In the genomic region with DNA sequence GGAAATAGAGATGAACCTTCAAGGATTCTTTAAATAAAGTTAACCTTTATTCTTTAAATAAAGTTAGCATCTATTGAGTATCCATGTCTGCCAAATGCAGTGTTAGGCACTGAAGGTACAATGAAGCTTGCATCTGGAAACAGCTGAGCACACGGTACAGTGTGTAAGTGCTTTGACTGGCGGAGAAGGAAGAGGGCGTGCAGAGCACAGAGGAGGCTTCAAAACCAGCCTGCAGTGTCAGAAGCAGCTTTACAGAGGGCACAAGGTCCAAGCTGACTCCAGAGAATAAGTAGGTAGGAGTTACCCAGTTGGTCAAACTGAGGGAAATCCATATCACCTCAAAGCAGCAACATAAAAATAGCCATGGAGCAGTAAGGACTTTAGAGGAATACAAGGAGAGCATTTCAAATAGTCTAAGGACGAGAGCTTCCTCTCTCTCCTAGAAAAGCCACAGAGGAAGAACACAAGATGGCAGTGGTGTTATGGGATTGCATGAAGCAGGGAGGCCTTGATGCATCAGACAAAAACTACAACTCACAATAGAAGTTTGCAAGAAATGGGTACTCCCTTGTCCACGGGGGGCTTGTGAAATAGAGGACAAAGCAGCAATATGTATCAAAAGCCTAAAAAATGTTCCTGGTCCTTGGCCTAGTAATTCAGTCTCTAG, we compare ENCODE assay signal across 12 cellular contexts.
DNase-seq lines count a peak whose midpoint lies in the region; ATAC-seq and TF ChIP-seq lines count a peak whose summit lies in the region.
"Had no signal": no experiment of that assay in that cellular context is flagged by ENCODE, and none has a peak within 500 bp of the region (broad histone marks: within the 10 kb centered on the region; RNA-seq: fewer than 3 reads in every experiment).

No MANE protein-coding gene starts in this region.

- CTCF ChIA-PET in Caco-2 (lab: Charles Lee), result interaction anchor here (0.9 to 1.7 kb wide), 3 partner anchors 118 to 1109 kb away, joined by 3 to 11 read pairs (median 3); no protein-coding TSS in a partner anchor

- no peak overlapping the region for H3K4me3 Mint-ChIP-seq in Caco-2 (ENCODE audit: unreplicated experiment)
- H3K4me3 Mint-ChIP-seq in activated naive CD8-positive, alpha-beta T cell treated with anti-CD3 and anti-CD28 coated beads for 36 hours, result no peak overlapping the region
- H3K4me3 Mint-ChIP-seq: activated CD8-positive, alpha-beta T cell treated with anti-CD3 and anti-CD28 coated beads for 36 hours had no signal

- H3K27ac ChIP-seq in brain microvascular endothelial cell (no peak overlapping the region), ovary (no peak overlapping the region)

- H3K27me3 Mint-ChIP-seq in Caco-2 (ENCODE audit: insufficient read depth, unreplicated experiment), result peaks cover 2% of the 10 kb centered on the region
- H3K27me3 Mint-ChIP-seq in activated naive CD8-positive, alpha-beta T cell treated with anti-CD3 and anti-CD28 coated beads for 36 hours, result peaks cover 8% of the 10 kb centered on the region

- no peaks in the 10 kb centered on the region for H3K36me3 Mint-ChIP-seq in Caco-2 (ENCODE audit: insufficient read depth, unreplicated experiment)
- no peaks in the 10 kb centered on the region for H3K36me3 Mint-ChIP-seq in activated naive CD8-positive, alpha-beta T cell treated with anti-CD3 and anti-CD28 coated beads for 36 hours
- H3K36me3 Mint-ChIP-seq: activated naive CD4-positive, alpha-beta T cell treated with anti-CD3 and anti-CD28 coated beads, Interleukin-2, amount 50 U/mL, for 72 hours had no signal

- no peaks in the 10 kb centered on the region for H3K27me3 ChIP-seq in Caco-2 (replicated peaks; ENCODE audit: control insufficient read depth, insufficient read depth, low read length)
- no peaks in the 10 kb centered on the region for H3K27me3 ChIP-seq in brain microvascular endothelial cell (replicated peaks)
- H3K27me3 ChIP-seq in ovary, result no peaks in the 10 kb centered on the region

- H3K4me1 Mint-ChIP-seq in Caco-2 (ENCODE audit: low read depth, unreplicated experiment), result no peaks in the 10 kb centered on the region
- H3K4me1 Mint-ChIP-seq in activated naive CD8-positive, alpha-beta T cell treated with anti-CD3 and anti-CD28 coated beads for 36 hours, result no peaks in the 10 kb centered on the region

- H3K36me3 ChIP-seq in Caco-2 (ENCODE audit: control insufficient read depth, insufficient read depth, low read length) (no peaks in the 10 kb centered on the region), brain microvascular endothelial cell (replicated peaks) (no peaks in the 10 kb centered on the region), ovary (no peaks in the 10 kb centered on the region)

- no peak for TF ChIP-seq EP300 in ovary (IDR thresholded peaks at IDR 0.05)

- intact Hi-C loops in Caco-2 (cut with micrococcal nuclease; ENCODE audit: unreplicated experiment) (loop anchor here (1.0 kb wide), 1 partner anchor 137 kb away; no protein-coding TSS in a partner anchor), left colon (cut with DNase I, micrococcal nuclease) (no loop called here), ovary (cut with DNase I) (no loop called here)

- DNase-seq in Caco-2 (peak in 1 of 2 experiments; percentile 11), HT1080 (ENCODE audit: low read depth) (peak; percentile 54), brain microvascular endothelial cell (no peak), left colon (no peak), NCI-H1694 treated with DMSO at 0.1 percent for 48 hours (lab: John Stamatoyannopoulos, UW) (no peak), ovary (no peak), C1 segment of cervical spinal cord (lab: John Stamatoyannopoulos, UW) (no peak)
- no peak for DNase-seq in activated naive CD8-positive, alpha-beta T cell treated with anti-CD3 and anti-CD28 coated beads for 36 hours
- DNase-seq: activated CD8-positive, alpha-beta T cell treated with anti-CD3 and anti-CD28 coated beads for 36 hours; effector memory CD4-positive, alpha-beta T cell; NCI-H345 had no signal

- TF ChIP-seq POLR2A in ovary (IDR thresholded peaks at IDR 0.05), result no peak

- no peak overlapping the region for H3K4me3 ChIP-seq in Caco-2 (ENCODE audit: low read depth, low read length)
- no peak overlapping the region for H3K4me3 ChIP-seq in brain microvascular endothelial cell (ENCODE audit: low read depth, low read length)
- H3K4me3 ChIP-seq in ovary, result no peak overlapping the region

- H3K9me3 Mint-ChIP-seq in Caco-2 (ENCODE audit: unreplicated experiment), result peaks cover 10% of the 10 kb centered on the region
- H3K9me3 Mint-ChIP-seq in activated naive CD8-positive, alpha-beta T cell treated with anti-CD3 and anti-CD28 coated beads for 36 hours, result peaks cover 2% of the 10 kb centered on the region
- H3K9me3 Mint-ChIP-seq: activated CD8-positive, alpha-beta T cell treated with anti-CD3 and anti-CD28 coated beads for 36 hours had no signal

- in situ Hi-C loops in brain microvascular endothelial cell (cut with HindIII; ENCODE audit: low pct_ligation_motif_present, low sequenced_read_pairs), result no loop called here

- no peak overlapping the region for H3K27ac Mint-ChIP-seq in Caco-2 (ENCODE audit: unreplicated experiment)
- H3K27ac Mint-ChIP-seq in activated naive CD8-positive, alpha-beta T cell treated with anti-CD3 and anti-CD28 coated beads for 36 hours, result no peak overlapping the region
- H3K27ac Mint-ChIP-seq: activated CD8-positive, alpha-beta T cell treated with anti-CD3 and anti-CD28 coated beads for 36 hours; activated naive CD4-positive, alpha-beta T cell treated with anti-CD3 and anti-CD28 coated beads, Interleukin-2, amount 50 U/mL, for 72 hours had no signal

- 56 to 64% (median 61%) methylated on average over 5 of the region's 5 CpGs for WGBS in ovary, 3 donors

- POLR2A ChIA-PET in Caco-2 (lab: Charles Lee), result no interaction called here

- no peaks in the 10 kb centered on the region for H3K9me3 ChIP-seq in Caco-2
- no peaks in the 10 kb centered on the region for H3K9me3 ChIP-seq in ovary

- BruUV-seq in Caco-2 (replicated peaks; lab: Mats Ljungman, UMichigan), result no TSS peak

- peak; percentile 36 for ATAC-seq in left colon
- ATAC-seq: activated CD8-positive, alpha-beta T cell treated with anti-CD3 and anti-CD28 coated beads for 36 hours; activated naive CD4-positive, alpha-beta T cell treated with anti-CD3 and anti-CD28 coated beads, Interleukin-2, amount 50 U/mL, for 72 hours had no signal

- H3K4me1 ChIP-seq in Caco-2 (no peaks in the 10 kb centered on the region), ovary (ENCODE audit: insufficient read depth) (no peaks in the 10 kb centered on the region)

- peak; percentile 8 to 30 for TF ChIP-seq CTCF in Caco-2 (IDR thresholded peaks at IDR 0.05; ENCODE audit: insufficient read depth in 1 of 2, low read depth in 1 of 2, low read length in 1 of 2, severe bottlenecking in 1 of 2, unreplicated experiment in 1 of 2)
- TF ChIP-seq CTCF in brain microvascular endothelial cell (IDR thresholded peaks at IDR 0.05; ENCODE audit: low read depth, low read length, missing control alignments), result peak; percentile 46
- no peak for TF ChIP-seq CTCF in ovary (IDR thresholded peaks at IDR 0.05)

Comparison
In these comparisons a context has a peak if more than half of its experiments do, and no peak if none do; other contexts are left out.
1. CTCF ChIP-seq: peak in Caco-2 (2 of 2) and brain microvascular endothelial cell (single experiment); none in ovary (0 of 3).